8 cellular contexts compared by ENCODE assay signal in the genomic region with DNA sequence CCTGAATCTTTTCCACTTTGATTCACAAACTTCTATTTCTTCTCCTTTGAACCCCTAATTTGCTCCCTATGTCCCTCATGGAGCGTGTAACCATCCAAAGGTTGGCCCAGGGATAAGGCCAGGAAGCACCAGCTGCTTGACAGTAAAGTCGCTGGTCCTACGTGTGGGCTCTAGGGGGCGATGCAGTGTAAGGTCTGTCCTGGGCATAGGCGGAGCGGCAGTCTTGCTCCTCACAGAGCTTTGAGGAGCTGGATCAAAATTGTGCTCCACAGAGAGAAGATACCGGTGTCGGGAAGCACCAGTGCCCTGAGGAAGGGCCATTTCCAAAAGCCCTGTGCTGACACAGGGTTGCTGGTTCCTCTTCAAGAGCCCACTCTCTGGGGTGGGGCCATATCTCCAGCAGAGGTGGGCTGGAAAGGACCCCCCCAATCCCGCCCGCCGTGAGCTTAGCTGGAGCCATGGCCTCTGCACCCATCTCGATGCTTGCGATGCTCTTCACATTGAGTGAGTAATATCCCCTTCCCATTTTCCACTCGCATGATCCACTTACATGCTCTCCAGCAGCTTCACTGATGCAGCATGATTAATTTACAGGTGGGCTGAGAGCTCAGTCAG. TPM values are rescaled to one million over a fixed set of nuclear protein-coding genes. Genes with fewer than 3 reads are reported as not detected.
DNase-seq lines count a peak whose midpoint lies in the region; ATAC-seq and TF ChIP-seq lines count a peak whose summit lies in the region.

No MANE protein-coding gene starts in this region.

- peak; percentile 27 for DNase-seq in EL
- DNase-seq in LHCN-M2 (ENCODE audit: low read depth): peak; percentile 25
- DNase-seq in activated CD4-positive, alpha-beta T cell treated with anti-CD3 and anti-CD28 coated beads, Interleukin-2, amount 50 U/mL, for 48 hours: peak; percentile 31 to 53
- peak; percentile 85 for DNase-seq in islet precursor cell
- DNase-seq in ascending aorta (ENCODE audit: low spot score in 2 of 2): no peak
- DNase-seq in osteocyte (ENCODE audit: extremely low spot score, unreplicated experiment): no peak
- DNase-seq in left lobe of liver (ENCODE audit: low spot score): no peak

- no peaks in the 10 kb centered on the region for H3K9me3 Mint-ChIP-seq in osteocyte (ENCODE audit: unreplicated experiment)

- ATAC-seq in left lobe of liver (no peak), GM19035 (IDR thresholded peaks at IDR 0.05; ENCODE audit: unreplicated experiment) (no peak)

- no peaks in the 10 kb centered on the region for H3K36me3 Mint-ChIP-seq in osteocyte (ENCODE audit: unreplicated experiment)

- H3K27ac Mint-ChIP-seq in osteocyte (ENCODE audit: unreplicated experiment): no peak overlapping the region

- H3K4me1 Mint-ChIP-seq in osteocyte (ENCODE audit: unreplicated experiment): no peaks in the 10 kb centered on the region

- no peaks in the 10 kb centered on the region for H3K27me3 ChIP-seq in ascending aorta

- peaks cover 56% of the 10 kb centered on the region for H3K27me3 Mint-ChIP-seq in osteocyte (ENCODE audit: unreplicated experiment)

- no peak for TF ChIP-seq CTCF in ascending aorta (IDR thresholded peaks at IDR 0.05)
- no peak for TF ChIP-seq CTCF in osteocyte (IDR thresholded peaks at IDR 0.05)

- H3K9me3 ChIP-seq in ascending aorta: no peaks in the 10 kb centered on the region

- no peak overlapping the region for H3K4me3 Mint-ChIP-seq in osteocyte (ENCODE audit: unreplicated experiment)

- H3K4me3 ChIP-seq in ascending aorta: no peak overlapping the region

- intact Hi-C loops in ascending aorta (cut with DNase I): no loop called here

- no peaks in the 10 kb centered on the region for H3K36me3 ChIP-seq in ascending aorta

- no peak overlapping the region for H3K27ac ChIP-seq in ascending aorta

- no peaks in the 10 kb centered on the region for H3K4me1 ChIP-seq in ascending aorta

RNA-seq across cellular contexts. Expression of a gene that starts 49.9 kb away (rescaled TPM):
- total RNA-seq in LHCN-M2 (2014; rRNA removed) (0.06 TPM in 1 of 2 replicates, not detected in the other), ascending aorta (not detected), osteocyte (not detected in 2 replicates), left lobe of liver (not detected)
- not detected for polyA plus RNA-seq in LHCN-M2 (2012)

Comparison
In these comparisons a context has a peak if more than half of its experiments do, and no peak if none do; other contexts are left out.
1. DNase-seq: peak in EL (single experiment), LHCN-M2 (single experiment), activated CD4-positive, alpha-beta T cell treated with anti-CD3 and anti-CD28 coated beads, Interleukin-2, amount 50 U/mL, for 48 hours (2 of 2) and islet precursor cell (single experiment); none in ascending aorta (0 of 2), osteocyte (single experiment) and left lobe of liver (single experiment).